ENCODE assay signal across 1 cellular context in the genomic region with DNA sequence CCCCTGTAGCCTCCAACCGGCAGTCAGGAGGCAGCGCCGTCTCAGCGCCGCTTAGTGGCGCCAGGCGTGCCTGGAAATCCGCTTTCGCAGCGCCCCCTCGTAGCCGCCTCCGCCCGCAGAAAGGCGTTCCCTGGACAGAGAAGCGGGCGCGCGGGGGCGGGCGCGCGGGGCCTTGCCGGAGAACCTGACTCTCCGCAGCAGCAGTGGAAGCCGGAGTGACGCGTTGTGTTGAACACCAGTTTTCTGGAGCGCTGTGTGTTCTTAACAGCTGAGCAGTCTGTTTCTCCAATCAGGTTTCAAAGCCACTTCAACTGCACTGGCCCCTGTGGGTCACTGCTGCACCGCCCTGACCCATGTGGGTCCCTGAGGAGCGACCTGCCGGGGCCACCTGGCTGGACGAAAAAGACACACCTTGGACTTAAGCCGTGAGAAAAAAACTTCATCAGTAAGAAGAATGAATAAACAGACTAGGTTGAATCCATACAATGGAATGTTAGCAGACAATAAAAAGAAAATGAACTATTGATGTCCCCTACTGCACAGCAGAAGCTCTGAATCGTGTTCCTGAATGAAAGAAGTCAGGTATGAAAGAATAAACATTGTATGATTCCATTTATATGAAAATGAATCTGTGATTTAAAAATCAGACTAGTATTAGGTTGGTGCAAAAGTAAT.
A peak's percentile ranks its signal among the peaks of the same experiment; 100 is the strongest.
TF ChIP-seq lines count a peak whose summit lies in the region.

No MANE protein-coding gene starts in this region.

TF ChIP-seq in HCT116, 20 proteins besides CTCF, POLR2A, EP300 and RAD21:
- TF ChIP-seq EGR1 (IDR thresholded peaks at IDR 0.05; ENCODE audit: low read depth) = 0 out of 2 replicates have a peak, but pooled peaks have one; percentile 30
